9 cellular contexts compared by ENCODE assay signal in the genomic region with DNA sequence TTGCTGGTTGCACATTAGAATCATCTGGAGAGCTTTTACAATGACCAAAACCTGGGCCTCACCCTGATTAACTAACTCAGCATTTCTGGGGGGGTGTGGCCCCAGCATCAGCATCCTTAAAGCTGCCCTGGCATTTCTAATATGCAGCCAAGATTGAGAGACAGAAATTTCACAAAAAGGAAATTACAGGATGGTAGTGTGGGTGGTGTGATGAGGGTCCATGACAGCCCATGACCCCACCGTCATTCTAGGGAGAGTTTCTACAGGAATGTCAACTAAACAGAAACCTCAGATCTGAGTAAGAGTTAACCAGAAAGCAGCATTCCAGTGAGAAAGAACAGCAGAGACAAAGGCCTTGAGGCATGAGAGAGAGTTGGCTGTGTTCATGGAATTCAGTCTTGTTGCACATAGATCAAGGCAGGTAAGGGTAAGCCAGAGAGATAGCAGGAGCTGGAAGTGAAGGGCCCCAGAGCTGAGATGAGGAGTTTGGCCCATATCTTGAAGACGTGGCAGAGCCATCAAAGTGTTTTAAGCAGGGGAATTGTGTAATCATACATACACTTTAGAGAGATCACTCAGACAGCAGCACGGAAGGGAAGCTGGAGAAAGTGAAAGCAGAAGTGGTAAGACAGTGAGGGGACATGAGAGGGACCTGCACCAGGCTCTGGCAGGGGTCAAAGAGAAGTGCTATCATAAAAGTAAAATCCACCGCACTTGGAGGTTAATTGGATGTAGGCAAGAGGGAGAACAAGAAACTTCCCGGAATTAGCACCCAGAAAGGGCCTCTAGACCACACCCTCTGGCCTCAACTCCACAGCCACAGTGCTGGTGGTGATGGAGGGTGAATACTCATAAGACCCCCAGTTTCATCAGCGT. TPM values are rescaled to one million over a fixed set of nuclear protein-coding genes. Genes with fewer than 3 reads are reported as not detected.
DNase-seq lines count a peak whose midpoint lies in the region; ATAC-seq and TF ChIP-seq lines count a peak whose summit lies in the region.
"Had no signal": no experiment of that assay in that cellular context is flagged by ENCODE, and none has a peak within 500 bp of the region (broad histone marks: within the 10 kb centered on the region; RNA-seq: fewer than 3 reads in every experiment).

No MANE protein-coding gene starts in this region.

- intact Hi-C loops in left colon (cut with DNase I, micrococcal nuclease) = no loop called here

- ATAC-seq in HG02870 (IDR thresholded peaks at IDR 0.05; ENCODE audit: unreplicated experiment) = peak; percentile 99
- peak; percentile 91 for ATAC-seq in left colon

- peak overlapping the region; percentile 58 for H3K9ac ChIP-seq in OCI-LY3 (ENCODE audit: low read length)

- H3K9me3 ChIP-seq in OCI-LY3 (ENCODE audit: insufficient read depth, low read length) = no peaks in the 10 kb centered on the region

- no peaks in the 10 kb centered on the region for H3K36me3 ChIP-seq in OCI-LY3 (replicated peaks; ENCODE audit: low read depth, low read length)
- H3K36me3 ChIP-seq: cardiac muscle cell had no signal

- no peak for TF ChIP-seq CTCF in OCI-LY3 (IDR thresholded peaks at IDR 0.05; ENCODE audit: low read depth, low read length)

- DNase-seq in NK-92 treated with Interleukin-12 subunit alpha and Interleukin-12 subunit beta, amount 100 ng/mL, for 24 hours (lab: John Stamatoyannopoulos, UW) = peak; percentile 43
- DNase-seq in NK-92 (lab: John Stamatoyannopoulos, UW; ENCODE audit: unreplicated experiment) (no peak), amniotic epithelial cell (ENCODE audit: low read depth) (peak; percentile 80), left colon (peak in 1 of 2 donors; percentile 64), stromal cell of bone marrow (ENCODE audit: low read depth) (peak; percentile 51), NCI-H2196 treated with DMSO at 0.1 percent for 48 hours (lab: John Stamatoyannopoulos, UW; ENCODE audit: unreplicated experiment) (no peak)

- peak overlapping the region; percentile 60 for H3K4me3 ChIP-seq in OCI-LY3 (ENCODE audit: low read length)
- H3K4me3 ChIP-seq: cardiac muscle cell had no signal

- peak overlapping the region; percentile 77 for H3K4me2 ChIP-seq in OCI-LY3 (ENCODE audit: low read length)

- H4K20me1 ChIP-seq in OCI-LY3 (ENCODE audit: insufficient read depth, low read length) = no peaks in the 10 kb centered on the region

- H2AFZ ChIP-seq in OCI-LY3 (ENCODE audit: low read depth, low read length) = peak overlapping the region; percentile 61

- H3K4me1 ChIP-seq in OCI-LY3 (ENCODE audit: low read length) = peaks cover 20% of the 10 kb centered on the region

- H3K27ac ChIP-seq in OCI-LY3 (ENCODE audit: low read length) = peak overlapping the region; percentile 88
- H3K27ac ChIP-seq: cardiac muscle cell had no signal

- H3K27me3 ChIP-seq in OCI-LY3 (ENCODE audit: low read depth, low read length) = no peaks in the 10 kb centered on the region

- H3K79me2 ChIP-seq in OCI-LY3 (ENCODE audit: low read length) = no peaks in the 10 kb centered on the region

RNA-seq across cellular contexts. Expression of gene TRABD2A, which starts 7.8 kb away (rescaled TPM):
- total RNA-seq in left colon = 100 to 1,000 TPM in 1 of 2 donors, 10 to 100 TPM in 1; 89.8 to 101 TPM
- total RNA-seq: cardiac muscle cell had no signal

RNA-seq across cellular contexts. Expression of gene TMSB10, which starts 16.8 kb away (rescaled TPM):
- total RNA-seq in left colon = 1,000 to 10,000 TPM; 1,780 to 2,331 TPM

Comparison
In these comparisons a context has a peak if more than half of its experiments do, and no peak if none do; other contexts are left out.
1. DNase-seq: peak in NK-92 treated with Interleukin-12 subunit alpha and Interleukin-12 subunit beta, amount 100 ng/mL, for 24 hours (single experiment), amniotic epithelial cell (single experiment) and stromal cell of bone marrow (single experiment); none in NK-92 (single experiment) and NCI-H2196 treated with DMSO at 0.1 percent for 48 hours (single experiment).